14 cellular contexts compared by ENCODE assay signal in the genomic region with DNA sequence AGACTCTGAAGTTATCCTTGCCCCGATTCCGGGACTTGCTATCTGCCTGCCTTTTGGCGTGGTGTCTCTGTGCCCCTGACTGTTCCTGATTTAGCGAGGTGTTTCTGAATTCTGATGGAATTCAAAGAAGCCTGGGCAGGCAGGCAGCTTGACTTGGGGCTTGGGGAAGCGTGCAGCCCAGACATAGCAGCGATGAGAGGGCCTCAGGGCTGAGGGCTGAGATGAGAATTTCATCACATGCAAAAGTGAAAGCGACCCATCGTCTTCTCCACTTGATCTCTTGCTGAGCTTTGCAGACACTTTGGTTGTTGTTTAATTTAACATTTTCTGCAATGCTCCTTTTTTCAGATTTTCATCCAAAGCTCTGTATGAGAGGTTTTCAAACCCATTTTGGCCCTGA. TPM values are rescaled to one million over a fixed set of nuclear protein-coding genes. Genes with fewer than 3 reads are reported as not detected.
DNase-seq lines count a peak whose midpoint lies in the region; ATAC-seq and TF ChIP-seq lines count a peak whose summit lies in the region.
"Had no signal": no experiment of that assay in that cellular context is flagged by ENCODE, and none has a peak within 500 bp of the region (broad histone marks: within the 10 kb centered on the region; RNA-seq: fewer than 3 reads in every experiment).

No MANE protein-coding gene starts in this region.

- H3K27ac Mint-ChIP-seq in activated naive CD4-positive, alpha-beta T cell treated with anti-CD3 and anti-CD28 coated beads for 36 hours: no peak overlapping the region
- peak overlapping the region; percentile 78 to 79 for H3K27ac Mint-ChIP-seq in effector memory CD8-positive, alpha-beta T cell

- no peak for TF ChIP-seq POLR2A in suprapubic skin (IDR thresholded peaks at IDR 0.05)

- 34% methylated on average over 8 of the region's 8 CpGs for WGBS in suprapubic skin

- peak; percentile 23 for ATAC-seq in effector memory CD8-positive, alpha-beta T cell (replicated peaks)
- ATAC-seq in GM18502 (IDR thresholded peaks at IDR 0.05; ENCODE audit: poor library complexity, unreplicated experiment) (no peak), HG02840 (IDR thresholded peaks at IDR 0.05; ENCODE audit: low FRiP score, unreplicated experiment) (no peak)
- ATAC-seq: Panc1 had no signal

- peak; percentile 49 for DNase-seq in activated naive CD4-positive, alpha-beta T cell treated with anti-CD3 and anti-CD28 coated beads for 36 hours
- DNase-seq in activated naive CD4-positive, alpha-beta T cell treated with Interleukin-2 at 50 U/mL for 16 hours: no peak
- peak; percentile 30 for DNase-seq in NOMO-1 treated with dmso at 0.1 percent for 144 hours (lab: John Stamatoyannopoulos, UW; ENCODE audit: unreplicated experiment)
- DNase-seq in effector memory CD8-positive, alpha-beta T cell: no peak
- no peak for DNase-seq in suprapubic skin (ENCODE audit: low spot score in 2 of 2)
- DNase-seq in dermis blood vessel endothelial cell: no peak
- DNase-seq: GDM1, mammary epithelial cell, nucleus accumbens had no signal

- no peaks in the 10 kb centered on the region for H3K36me3 ChIP-seq in suprapubic skin
- H3K36me3 ChIP-seq: cardiac muscle cell had no signal

- H3K36me3 Mint-ChIP-seq in activated naive CD4-positive, alpha-beta T cell treated with anti-CD3 and anti-CD28 coated beads for 36 hours (ENCODE audit: low read depth): no peaks in the 10 kb centered on the region
- peaks cover 17% of the 10 kb centered on the region for H3K36me3 Mint-ChIP-seq in effector memory CD8-positive, alpha-beta T cell (ENCODE audit: insufficient read depth)

- intact Hi-C loops in activated naive CD4-positive, alpha-beta T cell treated with anti-CD3 and anti-CD28 coated beads for 36 hours (cut with micrococcal nuclease): loop anchor here (1.0 kb wide), 3 partner anchors 22 to 58 kb away; a partner anchor contains a TSS

- peak overlapping the region; percentile 5 for H3K27ac ChIP-seq in suprapubic skin
- H3K27ac ChIP-seq: cardiac muscle cell, epithelial cell of prostate had no signal

- no peak overlapping the region for H3K4me3 ChIP-seq in suprapubic skin
- H3K4me3 ChIP-seq: cardiac muscle cell had no signal

- no peak for TF ChIP-seq EP300 in suprapubic skin (IDR thresholded peaks at IDR 0.05)

- H3K9me3 Mint-ChIP-seq in activated naive CD4-positive, alpha-beta T cell treated with anti-CD3 and anti-CD28 coated beads for 36 hours: no peaks in the 10 kb centered on the region
- H3K9me3 Mint-ChIP-seq in effector memory CD8-positive, alpha-beta T cell: no peaks in the 10 kb centered on the region

- CTCF ChIA-PET in activated naive CD4-positive, alpha-beta T cell treated with anti-CD3 and anti-CD28 coated beads for 36 hours (lab: Charles Lee): interaction anchor here (1.1 to 1.3 kb wide), 2 partner anchors 53 to 117 kb away, joined by 3 read pairs; no protein-coding TSS in a partner anchor

- no peaks in the 10 kb centered on the region for H3K27me3 ChIP-seq in suprapubic skin
- H3K27me3 ChIP-seq: cardiac muscle cell had no signal

- peak overlapping the region; percentile 64 for H3K4me3 Mint-ChIP-seq in activated naive CD4-positive, alpha-beta T cell treated with anti-CD3 and anti-CD28 coated beads for 36 hours
- H3K4me3 Mint-ChIP-seq in effector memory CD8-positive, alpha-beta T cell: peak overlapping the region; percentile 69 to 72

- H3K4me1 Mint-ChIP-seq in activated naive CD4-positive, alpha-beta T cell treated with anti-CD3 and anti-CD28 coated beads for 36 hours (ENCODE audit: low read depth): peaks cover 25% of the 10 kb centered on the region
- peaks cover 44 to 46% of the 10 kb centered on the region in 2 donors for H3K4me1 Mint-ChIP-seq in effector memory CD8-positive, alpha-beta T cell (ENCODE audit: low read depth in 2 of 2)

- H3K4me1 ChIP-seq in suprapubic skin: peaks cover 46% of the 10 kb centered on the region

- peaks cover 82% of the 10 kb centered on the region for H3K27me3 Mint-ChIP-seq in activated naive CD4-positive, alpha-beta T cell treated with anti-CD3 and anti-CD28 coated beads for 36 hours (ENCODE audit: low read depth)
- peaks cover 10 to 18% of the 10 kb centered on the region in 2 donors for H3K27me3 Mint-ChIP-seq in effector memory CD8-positive, alpha-beta T cell

- TF ChIP-seq CTCF in suprapubic skin (IDR thresholded peaks at IDR 0.05): no peak

- no peaks in the 10 kb centered on the region for H3K9me3 ChIP-seq in suprapubic skin

RNA-seq across cellular contexts. Expression of a gene that starts 57.8 kb away (rescaled TPM):
- total RNA-seq in activated naive CD4-positive, alpha-beta T cell treated with anti-CD3 and anti-CD28 coated beads for 36 hours: 1 to 10 TPM; 2.0 to 2.1 TPM
- total RNA-seq in suprapubic skin: 10 to 100 TPM in 3 of 4 donors, 1 to 10 TPM in 1; 9.9 to 23.3 (median 15.2) TPM
- total RNA-seq in dermis blood vessel endothelial cell: 2.9 and 3.8 TPM in 2 replicates

Comparison
In these comparisons a context has a peak if more than half of its experiments do, and no peak if none do; other contexts are left out.
1. DNase-seq: peak in activated naive CD4-positive, alpha-beta T cell treated with anti-CD3 and anti-CD28 coated beads for 36 hours (single experiment) and NOMO-1 treated with dmso at 0.1 percent for 144 hours (single experiment); none in activated naive CD4-positive, alpha-beta T cell treated with Interleukin-2 at 50 U/mL for 16 hours (single experiment), effector memory CD8-positive, alpha-beta T cell (0 of 3), suprapubic skin (0 of 2) and dermis blood vessel endothelial cell (single experiment).